Comparison of ENCODE assay signal across 2 cellular contexts in genomic region chr3:4978259-4978965, GRCh38.
TF ChIP-seq lines count a peak whose summit lies in the region.

No MANE protein-coding gene starts in this region.

TF ChIP-seq in A549, 52 proteins besides CTCF, POLR2A, EP300 and RAD21 (continued from another document):
- TF ChIP-seq EHF (CRISPR knock-in tag; IDR thresholded peaks at IDR 0.05) = no peak
- TF ChIP-seq MAFK (IDR thresholded peaks at IDR 0.05; ENCODE audit: partially characterized antibody) = no peak
- TF ChIP-seq ZC3H11A (IDR thresholded peaks at IDR 0.05) = no peak
- 0 out of 2 replicates have a peak, but pooled peaks have one; percentile 3 for TF ChIP-seq FOSB (CRISPR knock-in tag; IDR thresholded peaks at IDR 0.05)
- no peak for TF ChIP-seq POLR2AphosphoS2 (conservative IDR thresholded peaks at IDR 0.05; ENCODE audit: low read length)
- no peak for TF ChIP-seq CBX2 (IDR thresholded peaks at IDR 0.05; ENCODE audit: borderline replicate concordance, low read depth)
- no peak for TF ChIP-seq CBX8 (IDR thresholded peaks at IDR 0.05)
- peak; percentile 76 for TF ChIP-seq E2F6 (IDR thresholded peaks at IDR 0.05; ENCODE audit: borderline replicate concordance, low read depth)
- TF ChIP-seq NR3C1 (IDR thresholded peaks at IDR 0.05) = no peak

TF ChIP-seq in WTC11, 78 proteins besides CTCF, POLR2A, EP300 and RAD21 (continued from another document and continues in another):
- peak; percentile 47 for TF ChIP-seq ZNF281 (CRISPR knock-in tag; IDR thresholded peaks at IDR 0.05)
- no peak for TF ChIP-seq NFYB (CRISPR knock-in tag; conservative IDR thresholded peaks at IDR 0.05; ENCODE audit: low read depth)
- TF ChIP-seq USF1 (CRISPR knock-in tag; IDR thresholded peaks at IDR 0.05) = peak; percentile 43; the same call in 1 of the 2 replicates
- TF ChIP-seq MYBL2 (CRISPR knock-in tag; IDR thresholded peaks at IDR 0.05) = peak; percentile 66
- no peak for TF ChIP-seq PRRX2 (CRISPR knock-in tag; IDR thresholded peaks at IDR 0.05)
- no peak for TF ChIP-seq CDX4 (CRISPR knock-in tag; IDR thresholded peaks at IDR 0.05; ENCODE audit: borderline replicate concordance)
- peak; percentile 92 for TF ChIP-seq HMGXB4 (CRISPR knock-in tag; IDR thresholded peaks at IDR 0.05)
- no peak for TF ChIP-seq AR (CRISPR knock-in tag; IDR thresholded peaks at IDR 0.05)
- TF ChIP-seq ELF4 (CRISPR knock-in tag; IDR thresholded peaks at IDR 0.05; ENCODE audit: low read depth) = 0 out of 2 replicates have a peak, but pooled peaks have one; percentile 72
- TF ChIP-seq ATF6 (CRISPR knock-in tag; IDR thresholded peaks at IDR 0.05) = no peak
- TF ChIP-seq TCF7 (CRISPR knock-in tag; IDR thresholded peaks at IDR 0.05; ENCODE audit: low read depth) = no peak
- no peak for TF ChIP-seq ZNF512 (CRISPR knock-in tag; IDR thresholded peaks at IDR 0.05; ENCODE audit: borderline replicate concordance)
- TF ChIP-seq KAT7 (CRISPR knock-in tag; IDR thresholded peaks at IDR 0.05; ENCODE audit: borderline replicate concordance) = peak; percentile 83; the same call in 1 of the 2 replicates
- TF ChIP-seq SOX15 (CRISPR knock-in tag; IDR thresholded peaks at IDR 0.05) = no peak
- TF ChIP-seq ZNF219 (CRISPR knock-in tag; IDR thresholded peaks at IDR 0.05; ENCODE audit: borderline replicate concordance) = no peak
- no peak for TF ChIP-seq IRF2 (CRISPR knock-in tag; IDR thresholded peaks at IDR 0.05; ENCODE audit: borderline replicate concordance, low read depth)
- TF ChIP-seq SP1 (CRISPR knock-in tag; conservative IDR thresholded peaks at IDR 0.05) = no peak; the same call in 1 of the 2 replicates
- TF ChIP-seq ZSCAN18 (CRISPR knock-in tag; IDR thresholded peaks at IDR 0.05) = no peak
- no peak for TF ChIP-seq ZNF425 (CRISPR knock-in tag; conservative IDR thresholded peaks at IDR 0.05)
- TF ChIP-seq NR3C1 (CRISPR knock-in tag; conservative IDR thresholded peaks at IDR 0.05; ENCODE audit: low read depth) = no peak
- no peak for TF ChIP-seq ZBTB21 (CRISPR knock-in tag; IDR thresholded peaks at IDR 0.05; ENCODE audit: borderline replicate concordance)
- TF ChIP-seq JUN (CRISPR knock-in tag; IDR thresholded peaks at IDR 0.05) = no peak; the same call in 1 of the 2 replicates
- TF ChIP-seq E2F5 (CRISPR knock-in tag; IDR thresholded peaks at IDR 0.05) = peak; percentile 64
- TF ChIP-seq ZNF416 (CRISPR knock-in tag; IDR thresholded peaks at IDR 0.05) = no peak
- TF ChIP-seq EMX1 (CRISPR knock-in tag; IDR thresholded peaks at IDR 0.05) = no peak
- peak; percentile 23 for TF ChIP-seq GABPB1 (CRISPR knock-in tag; IDR thresholded peaks at IDR 0.05)
- TF ChIP-seq TEAD4 (CRISPR knock-in tag; IDR thresholded peaks at IDR 0.05) = no peak
- TF ChIP-seq JAZF1 (CRISPR knock-in tag; IDR thresholded peaks at IDR 0.05) = no peak
- TF ChIP-seq AFF4 (CRISPR knock-in tag; IDR thresholded peaks at IDR 0.05; ENCODE audit: borderline replicate concordance) = no peak
